ENCODE assay signal across 20 cellular contexts in the genomic region with DNA sequence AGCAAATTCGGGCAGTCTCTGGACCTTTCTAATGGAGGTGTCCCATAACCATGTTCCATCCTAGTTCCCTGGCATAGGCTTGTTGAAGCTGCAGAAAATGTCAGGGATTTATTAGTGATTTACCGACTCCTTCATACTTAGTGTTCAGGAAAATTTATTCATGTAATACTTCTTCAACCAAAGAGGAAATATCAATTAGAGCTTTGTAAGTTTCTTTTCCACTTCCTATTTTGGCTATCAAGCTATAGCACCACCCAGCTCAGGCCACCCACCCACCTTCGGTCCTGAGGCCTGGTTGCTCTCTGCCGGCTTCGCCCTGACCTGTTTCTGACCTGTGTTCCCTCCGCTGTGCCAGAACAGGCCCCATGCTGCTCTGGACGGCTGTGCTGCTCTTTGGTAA. TPM values are rescaled to one million over a fixed set of nuclear protein-coding genes. Genes with fewer than 3 reads are reported as not detected.
DNase-seq lines count a peak whose midpoint lies in the region; ATAC-seq and TF ChIP-seq lines count a peak whose summit lies in the region.
"Had no signal": no experiment of that assay in that cellular context is flagged by ENCODE, and none has a peak within 500 bp of the region (broad histone marks: within the 10 kb centered on the region; RNA-seq: fewer than 3 reads in every experiment).

A gene with protein sequence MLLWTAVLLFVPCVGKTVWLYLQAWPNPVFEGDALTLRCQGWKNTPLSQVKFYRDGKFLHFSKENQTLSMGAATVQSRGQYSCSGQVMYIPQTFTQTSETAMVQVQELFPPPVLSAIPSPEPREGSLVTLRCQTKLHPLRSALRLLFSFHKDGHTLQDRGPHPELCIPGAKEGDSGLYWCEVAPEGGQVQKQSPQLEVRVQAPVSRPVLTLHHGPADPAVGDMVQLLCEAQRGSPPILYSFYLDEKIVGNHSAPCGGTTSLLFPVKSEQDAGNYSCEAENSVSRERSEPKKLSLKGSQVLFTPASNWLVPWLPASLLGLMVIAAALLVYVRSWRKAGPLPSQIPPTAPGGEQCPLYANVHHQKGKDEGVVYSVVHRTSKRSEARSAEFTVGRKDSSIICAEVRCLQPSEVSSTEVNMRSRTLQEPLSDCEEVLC (plus strand): TSS at position 301 of the 400 bp plus-strand sequence. CDS start 65 bp downstream, at position 366.

- no peak for DNase-seq in activated CD8-positive, alpha-beta T cell treated with anti-CD3 and anti-CD28 coated beads for 36 hours
- no peak for DNase-seq in activated CD8-positive, alpha-beta T cell treated with anti-CD3 and anti-CD28 coated beads, Interleukin-2, amount 10 ng/mL, durations not matched to agents 7 days and 5 days
- DNase-seq in MM.1S (no peak), NCI-H187 (lab: John Stamatoyannopoulos, UW) (no peak), left colon (no peak), ascending aorta (ENCODE audit: low spot score in 2 of 2) (no peak)
- DNase-seq in stimulated activated effector memory CD8-positive, alpha-beta T cell treated with anti-CD3 and anti-CD28 coated beads, Interleukin-12 subunit alpha, Interleukin-12 subunit beta, amount 100 ng/mL, for 72 hours (ENCODE audit: low spot score in 2 of 2) = no peak
- DNase-seq: Calu3, DMS79, GM23248, NCI-H1105, NCI-H1694 treated with DMSO at 0.1 percent for 48 hours, NCI-H446 treated with DMSO at 0.1 percent for 48 hours, NCI-H748 treated with DMSO at 0.1 percent for 48 hours had no signal

- H3K4me3 Mint-ChIP-seq in activated CD8-positive, alpha-beta T cell treated with anti-CD3 and anti-CD28 coated beads for 36 hours = peak within 1 kb of the TSS; percentile 1
- no peak within 1 kb of the TSS for H3K4me3 Mint-ChIP-seq in activated CD8-positive, alpha-beta T cell treated with anti-CD3 and anti-CD28 coated beads, Interleukin-2, amount 10 ng/mL, durations not matched to agents 7 days and 5 days
- H3K4me3 Mint-ChIP-seq in dendritic cell treated with granulocyte-macrophage colony-stimulating factor and Interleukin-4, amounts not matched to agents 40 ng/mL and 50 ng/mL, for 4 days = peak within 1 kb of the TSS; percentile 33
- peak within 1 kb of the TSS; percentile 59 for H3K4me3 Mint-ChIP-seq in stimulated activated effector memory CD8-positive, alpha-beta T cell treated with anti-CD3 and anti-CD28 coated beads, Interleukin-12 subunit alpha, Interleukin-12 subunit beta, amount 100 ng/mL, for 72 hours

- H3K27me3 ChIP-seq in MM.1S (replicated peaks; ENCODE audit: insufficient read depth, low read length) (no peaks in the 10 kb centered on the region), ascending aorta (no peaks in the 10 kb centered on the region)

- no peaks in the 10 kb centered on the region for H3K79me2 ChIP-seq in MM.1S (ENCODE audit: low read length)

- no peak within 1 kb of the TSS for H3K9ac ChIP-seq in MM.1S (ENCODE audit: low read length)
- H3K9ac ChIP-seq: GM23248 had no signal

- H3K27ac ChIP-seq in MM.1S (ENCODE audit: low read length) (no peak within 1 kb of the TSS), ascending aorta (no peak within 1 kb of the TSS)
- H3K27ac ChIP-seq: GM23248 had no signal

- H3K9me3 ChIP-seq in MM.1S (replicated peaks; ENCODE audit: insufficient read depth, low read length) (no peaks in the 10 kb centered on the region), ascending aorta (no peaks in the 10 kb centered on the region)

- peak within 1 kb of the TSS; percentile 53; the same call in 1 of the 2 replicates for H3K4me2 ChIP-seq in MM.1S (ENCODE audit: low read depth, low read length)

- H3K9me2 ChIP-seq in MM.1S (replicated peaks; ENCODE audit: insufficient read depth, low read length) = no peaks in the 10 kb centered on the region

- H3K4me1 Mint-ChIP-seq in activated CD8-positive, alpha-beta T cell treated with anti-CD3 and anti-CD28 coated beads for 36 hours (ENCODE audit: low read depth) = peaks cover 43% of the 10 kb centered on the region
- H3K4me1 Mint-ChIP-seq in activated CD8-positive, alpha-beta T cell treated with anti-CD3 and anti-CD28 coated beads, Interleukin-2, amount 10 ng/mL, durations not matched to agents 7 days and 5 days (ENCODE audit: low read depth) = peaks cover 25% of the 10 kb centered on the region
- peaks cover 79% of the 10 kb centered on the region for H3K4me1 Mint-ChIP-seq in dendritic cell treated with granulocyte-macrophage colony-stimulating factor and Interleukin-4, amounts not matched to agents 40 ng/mL and 50 ng/mL, for 4 days (ENCODE audit: low read depth)
- H3K4me1 Mint-ChIP-seq in stimulated activated effector memory CD8-positive, alpha-beta T cell treated with anti-CD3 and anti-CD28 coated beads, Interleukin-12 subunit alpha, Interleukin-12 subunit beta, amount 100 ng/mL, for 72 hours = peaks cover 85% of the 10 kb centered on the region

- POLR2A ChIA-PET in activated CD8-positive, alpha-beta T cell treated with anti-CD3 and anti-CD28 coated beads for 36 hours (lab: Charles Lee) = no interaction called here
- POLR2A ChIA-PET in activated CD8-positive, alpha-beta T cell treated with anti-CD3 and anti-CD28 coated beads, Interleukin-2, amount 10 ng/mL, durations not matched to agents 7 days and 5 days (lab: Charles Lee) = no interaction called here

- CTCF ChIA-PET in activated CD8-positive, alpha-beta T cell treated with anti-CD3 and anti-CD28 coated beads for 36 hours (lab: Charles Lee) = interaction anchor here (0.7 to 18.8 kb wide), 9 partner anchors 9 to 205 kb away, joined by 3 to 482 read pairs (median 6); partner anchors contain the start of gene DUSP23
- CTCF ChIA-PET in activated CD8-positive, alpha-beta T cell treated with anti-CD3 and anti-CD28 coated beads, Interleukin-2, amount 10 ng/mL, durations not matched to agents 7 days and 5 days (lab: Charles Lee) = interaction anchor here (0.7 to 14.3 kb wide), 6 partner anchors 21 to 228 kb away, joined by 3 to 483 read pairs (median 26); partner anchors contain the start of genes DUSP23 and SLAMF8

- no peak within 1 kb of the TSS for H2AFZ ChIP-seq in MM.1S (ENCODE audit: low read length)
- H2AFZ ChIP-seq: GM23248 had no signal

- no peak for ATAC-seq in activated CD8-positive, alpha-beta T cell treated with anti-CD3 and anti-CD28 coated beads for 36 hours
- ATAC-seq in activated CD8-positive, alpha-beta T cell treated with anti-CD3 and anti-CD28 coated beads, Interleukin-2, amount 10 ng/mL, durations not matched to agents 7 days and 5 days = no peak
- no peak for ATAC-seq in stimulated activated effector memory CD8-positive, alpha-beta T cell treated with anti-CD3 and anti-CD28 coated beads, Interleukin-12 subunit alpha, Interleukin-12 subunit beta, amount 100 ng/mL, for 72 hours
- no peak for ATAC-seq in left colon
- ATAC-seq: HCT116, Panc1, Right ventricle myocardium inferior had no signal

- H4K20me1 ChIP-seq in MM.1S (ENCODE audit: insufficient read depth, low read length) = no peaks in the 10 kb centered on the region

- H3K27ac Mint-ChIP-seq in activated CD8-positive, alpha-beta T cell treated with anti-CD3 and anti-CD28 coated beads for 36 hours = peak within 1 kb of the TSS; percentile 23
- no peak within 1 kb of the TSS for H3K27ac Mint-ChIP-seq in activated CD8-positive, alpha-beta T cell treated with anti-CD3 and anti-CD28 coated beads, Interleukin-2, amount 10 ng/mL, durations not matched to agents 7 days and 5 days
- H3K27ac Mint-ChIP-seq in dendritic cell treated with granulocyte-macrophage colony-stimulating factor and Interleukin-4, amounts not matched to agents 40 ng/mL and 50 ng/mL, for 4 days = peak within 1 kb of the TSS; percentile 11
- H3K27ac Mint-ChIP-seq in stimulated activated effector memory CD8-positive, alpha-beta T cell treated with anti-CD3 and anti-CD28 coated beads, Interleukin-12 subunit alpha, Interleukin-12 subunit beta, amount 100 ng/mL, for 72 hours = peak within 1 kb of the TSS; percentile 92
- H3K27ac Mint-ChIP-seq: CD14-positive monocyte had no signal

- H3K4me1 ChIP-seq in MM.1S (ENCODE audit: low read length) = peaks cover 30% of the 10 kb centered on the region
- no peaks in the 10 kb centered on the region for H3K4me1 ChIP-seq in ascending aorta

- no peaks in the 10 kb centered on the region for H3K36me3 ChIP-seq in MM.1S (replicated peaks; ENCODE audit: insufficient read depth, low read length)
- H3K36me3 ChIP-seq in ascending aorta = no peaks in the 10 kb centered on the region

- no peaks in the 10 kb centered on the region for H3K27me3 Mint-ChIP-seq in activated CD8-positive, alpha-beta T cell treated with anti-CD3 and anti-CD28 coated beads for 36 hours
- H3K27me3 Mint-ChIP-seq in activated CD8-positive, alpha-beta T cell treated with anti-CD3 and anti-CD28 coated beads, Interleukin-2, amount 10 ng/mL, durations not matched to agents 7 days and 5 days (ENCODE audit: low read depth) = peaks cover 60% of the 10 kb centered on the region
- H3K27me3 Mint-ChIP-seq in dendritic cell treated with granulocyte-macrophage colony-stimulating factor and Interleukin-4, amounts not matched to agents 40 ng/mL and 50 ng/mL, for 4 days = peaks cover 9% of the 10 kb centered on the region

- H3K9me3 Mint-ChIP-seq in activated CD8-positive, alpha-beta T cell treated with anti-CD3 and anti-CD28 coated beads for 36 hours = no peaks in the 10 kb centered on the region
- no peaks in the 10 kb centered on the region for H3K9me3 Mint-ChIP-seq in activated CD8-positive, alpha-beta T cell treated with anti-CD3 and anti-CD28 coated beads, Interleukin-2, amount 10 ng/mL, durations not matched to agents 7 days and 5 days (ENCODE audit: insufficient read depth)
- no peaks in the 10 kb centered on the region for H3K9me3 Mint-ChIP-seq in dendritic cell treated with granulocyte-macrophage colony-stimulating factor and Interleukin-4, amounts not matched to agents 40 ng/mL and 50 ng/mL, for 4 days
- no peaks in the 10 kb centered on the region for H3K9me3 Mint-ChIP-seq in stimulated activated effector memory CD8-positive, alpha-beta T cell treated with anti-CD3 and anti-CD28 coated beads, Interleukin-12 subunit alpha, Interleukin-12 subunit beta, amount 100 ng/mL, for 72 hours

- H3K36me3 Mint-ChIP-seq in activated CD8-positive, alpha-beta T cell treated with anti-CD3 and anti-CD28 coated beads for 36 hours (ENCODE audit: low read depth) = no peaks in the 10 kb centered on the region
- no peaks in the 10 kb centered on the region for H3K36me3 Mint-ChIP-seq in activated CD8-positive, alpha-beta T cell treated with anti-CD3 and anti-CD28 coated beads, Interleukin-2, amount 10 ng/mL, durations not matched to agents 7 days and 5 days (ENCODE audit: low read depth)
- H3K36me3 Mint-ChIP-seq in dendritic cell treated with granulocyte-macrophage colony-stimulating factor and Interleukin-4, amounts not matched to agents 40 ng/mL and 50 ng/mL, for 4 days (ENCODE audit: low read depth) = peaks cover 9% of the 10 kb centered on the region
- no peaks in the 10 kb centered on the region for H3K36me3 Mint-ChIP-seq in stimulated activated effector memory CD8-positive, alpha-beta T cell treated with anti-CD3 and anti-CD28 coated beads, Interleukin-12 subunit alpha, Interleukin-12 subunit beta, amount 100 ng/mL, for 72 hours
- H3K36me3 Mint-ChIP-seq: CD14-positive monocyte had no signal

- H3F3A ChIP-seq in MM.1S (ENCODE audit: insufficient read depth, low read length) = peaks cover 16% of the 10 kb centered on the region

- TF ChIP-seq CTCF in activated CD8-positive, alpha-beta T cell treated with anti-CD3 and anti-CD28 coated beads for 36 hours (IDR thresholded peaks at IDR 0.05) = no peak
- no peak for TF ChIP-seq CTCF in MM.1S (IDR thresholded peaks at IDR 0.05; ENCODE audit: low read length)
- no peak for TF ChIP-seq CTCF in ascending aorta (IDR thresholded peaks at IDR 0.05)

- H3K4me3 ChIP-seq in MM.1S (ENCODE audit: low read length) (no peak within 1 kb of the TSS), ascending aorta (no peak within 1 kb of the TSS)
- H3K4me3 ChIP-seq: GM23248 had no signal

- intact Hi-C loops in activated CD8-positive, alpha-beta T cell treated with anti-CD3 and anti-CD28 coated beads for 36 hours (cut with micrococcal nuclease) = no loop called here
- intact Hi-C loops in dendritic cell treated with granulocyte-macrophage colony-stimulating factor and Interleukin-4, amounts not matched to agents 40 ng/mL and 50 ng/mL, for 4 days (cut with micrococcal nuclease) = no loop called here
- intact Hi-C loops in left colon (cut with DNase I, micrococcal nuclease) (no loop called here), ascending aorta (cut with DNase I) (no loop called here)

RNA-seq across cellular contexts. Expression of the gene that starts here (rescaled TPM):
- total RNA-seq in activated CD8-positive, alpha-beta T cell treated with anti-CD3 and anti-CD28 coated beads for 36 hours = under 1 TPM in 1 of 2 experiments, not detected in 1; 0.20 TPM
- under 1 TPM; 0.42 to 0.76 TPM for total RNA-seq in activated CD8-positive, alpha-beta T cell treated with anti-CD3 and anti-CD28 coated beads, Interleukin-2, amount 10 ng/mL, durations not matched to agents 7 days and 5 days
- under 1 TPM in 1 of 2 donors, not detected in 1; 0.14 TPM for total RNA-seq in left colon
- total RNA-seq in ascending aorta = not detected
- total RNA-seq: Calu3, G401, GM23248 had no signal
